In the genomic region with DNA sequence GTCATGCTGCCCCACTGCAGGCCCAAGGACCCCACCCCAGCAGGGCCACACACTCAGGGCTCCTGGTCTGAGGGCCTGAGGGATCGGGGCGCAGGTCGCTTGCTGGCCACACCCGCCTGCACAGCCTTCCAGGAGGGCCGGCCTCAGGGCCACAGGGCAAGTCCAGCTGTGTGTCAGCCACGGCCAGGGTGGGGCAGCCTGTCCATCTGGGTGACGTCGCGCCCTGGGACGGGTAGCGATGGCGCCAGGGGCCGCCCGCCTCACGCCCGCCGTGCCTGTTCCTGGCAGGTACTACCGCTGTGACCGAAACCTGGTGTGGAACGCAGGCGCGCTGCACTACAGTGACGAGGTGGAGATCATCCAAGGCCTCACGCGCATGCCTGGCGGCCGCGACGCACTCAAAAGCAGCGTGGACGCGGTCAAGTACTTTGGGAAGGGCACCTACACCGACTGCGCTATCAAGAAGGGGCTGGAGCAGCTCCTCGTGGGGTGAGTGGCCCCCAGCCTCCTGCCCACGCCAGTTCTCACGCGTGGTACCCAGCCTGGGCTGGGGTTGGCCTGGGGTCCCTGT, we compare ENCODE assay signal across 1 cellular context.
TF ChIP-seq lines count a peak whose summit lies in the region.

No MANE protein-coding gene starts in this region.

TF ChIP-seq in HepG2, 621 proteins besides CTCF, POLR2A, EP300 and RAD21:
- TF ChIP-seq, protein P1, sequence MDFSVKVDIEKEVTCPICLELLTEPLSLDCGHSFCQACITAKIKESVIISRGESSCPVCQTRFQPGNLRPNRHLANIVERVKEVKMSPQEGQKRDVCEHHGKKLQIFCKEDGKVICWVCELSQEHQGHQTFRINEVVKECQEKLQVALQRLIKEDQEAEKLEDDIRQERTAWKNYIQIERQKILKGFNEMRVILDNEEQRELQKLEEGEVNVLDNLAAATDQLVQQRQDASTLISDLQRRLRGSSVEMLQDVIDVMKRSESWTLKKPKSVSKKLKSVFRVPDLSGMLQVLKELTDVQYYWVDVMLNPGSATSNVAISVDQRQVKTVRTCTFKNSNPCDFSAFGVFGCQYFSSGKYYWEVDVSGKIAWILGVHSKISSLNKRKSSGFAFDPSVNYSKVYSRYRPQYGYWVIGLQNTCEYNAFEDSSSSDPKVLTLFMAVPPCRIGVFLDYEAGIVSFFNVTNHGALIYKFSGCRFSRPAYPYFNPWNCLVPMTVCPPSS (IDR thresholded peaks at IDR 0.05) = no peak
- TF ChIP-seq, protein P2, sequence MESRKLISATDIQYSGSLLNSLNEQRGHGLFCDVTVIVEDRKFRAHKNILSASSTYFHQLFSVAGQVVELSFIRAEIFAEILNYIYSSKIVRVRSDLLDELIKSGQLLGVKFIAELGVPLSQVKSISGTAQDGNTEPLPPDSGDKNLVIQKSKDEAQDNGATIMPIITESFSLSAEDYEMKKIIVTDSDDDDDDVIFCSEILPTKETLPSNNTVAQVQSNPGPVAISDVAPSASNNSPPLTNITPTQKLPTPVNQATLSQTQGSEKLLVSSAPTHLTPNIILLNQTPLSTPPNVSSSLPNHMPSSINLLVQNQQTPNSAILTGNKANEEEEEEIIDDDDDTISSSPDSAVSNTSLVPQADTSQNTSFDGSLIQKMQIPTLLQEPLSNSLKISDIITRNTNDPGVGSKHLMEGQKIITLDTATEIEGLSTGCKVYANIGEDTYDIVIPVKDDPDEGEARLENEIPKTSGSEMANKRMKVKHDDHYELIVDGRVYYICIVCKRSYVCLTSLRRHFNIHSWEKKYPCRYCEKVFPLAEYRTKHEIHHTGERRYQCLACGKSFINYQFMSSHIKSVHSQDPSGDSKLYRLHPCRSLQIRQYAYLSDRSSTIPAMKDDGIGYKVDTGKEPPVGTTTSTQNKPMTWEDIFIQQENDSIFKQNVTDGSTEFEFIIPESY (CRISPR knock-in tag; IDR thresholded peaks at IDR 0.05) = peak; percentile 56; the same call in 1 of the 2 replicates
